Comparison of ENCODE assay signal across 22 cellular contexts in the genomic region with DNA sequence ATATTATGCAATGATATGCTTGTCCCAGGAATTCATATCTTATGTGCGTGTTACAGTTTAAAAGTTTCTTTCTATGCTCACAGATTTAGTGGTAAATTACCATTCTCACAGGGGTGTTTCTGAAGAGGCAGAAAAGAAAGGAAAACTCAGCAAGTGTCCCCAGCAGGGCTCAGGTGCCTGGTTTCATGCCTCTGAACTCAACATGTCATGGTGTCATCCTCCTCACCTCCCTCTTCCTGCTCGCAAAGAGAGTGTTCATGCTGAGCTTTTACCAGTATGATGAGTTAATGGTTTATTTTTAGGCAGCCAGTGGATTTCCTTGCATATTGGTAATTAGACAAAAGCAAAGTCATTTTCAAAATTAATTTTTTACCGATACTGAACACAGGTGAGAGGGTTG.
DNase-seq lines count a peak whose midpoint lies in the region; ATAC-seq and TF ChIP-seq lines count a peak whose summit lies in the region.
"Had no signal": no experiment of that assay in that cellular context is flagged by ENCODE, and none has a peak within 500 bp of the region (broad histone marks: within the 10 kb centered on the region; RNA-seq: fewer than 3 reads in every experiment).

No MANE protein-coding gene starts in this region.

- no peaks in the 10 kb centered on the region for H4K20me1 ChIP-seq in OCI-LY7 (ENCODE audit: insufficient read depth, low read length)

- ATAC-seq in GM21717 (IDR thresholded peaks at IDR 0.05; ENCODE audit: unreplicated experiment), result no peak
- ATAC-seq: activated T-cell treated with anti-CD3 and anti-CD28 coated beads, Interleukin-2, amount 50 U/mL, for 4 hours; effector memory CD8-positive, alpha-beta T cell had no signal

- H3K27me3 ChIP-seq in breast epithelium (no peaks in the 10 kb centered on the region), right atrium auricular region (no peaks in the 10 kb centered on the region)

- H2AFZ ChIP-seq in OCI-LY7 (ENCODE audit: low read length), result no peak overlapping the region

- H3K36me3 ChIP-seq in breast epithelium, result no peaks in the 10 kb centered on the region
- no peaks in the 10 kb centered on the region for H3K36me3 ChIP-seq in right atrium auricular region
- H3K36me3 ChIP-seq in OCI-LY7 (ENCODE audit: insufficient read depth, low read length), result no peaks in the 10 kb centered on the region
- H3K36me3 ChIP-seq: prostate gland had no signal

- POLR2A ChIA-PET in MCF 10A (lab: Yijun Ruan, JAX) (interaction anchor here (0.5 to 1.5 kb wide), 5 partner anchors 10 to 388 kb away, joined by 3 to 8 read pairs (median 3); no protein-coding TSS in a partner anchor), OCI-LY7 (lab: Charles Lee) (interaction anchor here (0.5 to 0.8 kb wide), 8 partner anchors 10 to 530 kb away, joined by 3 to 5 read pairs (median 4); no protein-coding TSS in a partner anchor)

- H3K4me3 Mint-ChIP-seq in MCF 10A (ENCODE audit: unreplicated experiment), result no peak overlapping the region
- no peak overlapping the region for H3K4me3 Mint-ChIP-seq in activated naive CD4-positive, alpha-beta T cell treated with anti-CD3 and anti-CD28 coated beads for 36 hours
- H3K4me3 Mint-ChIP-seq: activated naive CD4-positive, alpha-beta T cell treated with anti-CD3 and anti-CD28 coated beads, Interleukin-2, amount 10 ng/mL, durations not matched to agents 7 days and 5 days; activated T-cell treated with anti-CD3 and anti-CD28 coated beads, Interleukin-2, amount 50 U/mL, for 4 hours; effector memory CD8-positive, alpha-beta T cell; nephron progenitor cell had no signal

- TF ChIP-seq CTCF in MCF 10A (IDR thresholded peaks at IDR 0.05; ENCODE audit: unreplicated experiment), result no peak
- no peak for TF ChIP-seq CTCF in breast epithelium (IDR thresholded peaks at IDR 0.05)
- no peak for TF ChIP-seq CTCF in VCaP (conservative IDR thresholded peaks at IDR 0.05)
- no peak for TF ChIP-seq CTCF in right atrium auricular region (IDR thresholded peaks at IDR 0.05)
- TF ChIP-seq CTCF in OCI-LY7 (conservative IDR thresholded peaks at IDR 0.05; ENCODE audit: low read length), result no peak

- no peaks in the 10 kb centered on the region for H3K9me2 ChIP-seq in OCI-LY7 (ENCODE audit: insufficient read depth, low read length)

- intact Hi-C loops in MCF 10A (cut with micrococcal nuclease), result no loop called here
- intact Hi-C loops in breast epithelium (cut with DNase I; ENCODE audit: low total_unique reads), result no loop called here
- intact Hi-C loops in OCI-LY7 (cut with micrococcal nuclease; ENCODE audit: unreplicated experiment), result no loop called here
- intact Hi-C loops in activated naive CD4-positive, alpha-beta T cell treated with anti-CD3 and anti-CD28 coated beads for 36 hours (cut with micrococcal nuclease), result no loop called here

- peaks cover 25% of the 10 kb centered on the region for H3K4me1 Mint-ChIP-seq in MCF 10A (ENCODE audit: insufficient read depth, unreplicated experiment)
- H3K4me1 Mint-ChIP-seq in activated naive CD4-positive, alpha-beta T cell treated with anti-CD3 and anti-CD28 coated beads for 36 hours (ENCODE audit: low read depth), result no peaks in the 10 kb centered on the region
- H3K4me1 Mint-ChIP-seq: activated naive CD4-positive, alpha-beta T cell treated with anti-CD3 and anti-CD28 coated beads, Interleukin-2, amount 10 ng/mL, durations not matched to agents 7 days and 5 days had no signal

- TF ChIP-seq POLR2A in breast epithelium (IDR thresholded peaks at IDR 0.05), result no peak

- H3K27me3 Mint-ChIP-seq in MCF 10A (ENCODE audit: insufficient read depth, unreplicated experiment), result no peaks in the 10 kb centered on the region
- H3K27me3 Mint-ChIP-seq in activated naive CD4-positive, alpha-beta T cell treated with anti-CD3 and anti-CD28 coated beads for 36 hours (ENCODE audit: low read depth), result no peaks in the 10 kb centered on the region
- H3K27me3 Mint-ChIP-seq: activated naive CD4-positive, alpha-beta T cell treated with anti-CD3 and anti-CD28 coated beads, Interleukin-2, amount 10 ng/mL, durations not matched to agents 7 days and 5 days; effector memory CD8-positive, alpha-beta T cell had no signal

- H3K4me1 ChIP-seq in breast epithelium (no peaks in the 10 kb centered on the region), right atrium auricular region (peaks cover 0 to 10% of the 10 kb centered on the region in 2 donors), OCI-LY7 (ENCODE audit: insufficient read depth, low read length, poor library complexity, severe bottlenecking) (peaks cover 4% of the 10 kb centered on the region)
- H3K4me1 ChIP-seq: prostate gland had no signal

- peak overlapping the region; percentile 54 for H3K27ac Mint-ChIP-seq in MCF 10A (ENCODE audit: low read depth, unreplicated experiment)
- H3K27ac Mint-ChIP-seq in activated naive CD4-positive, alpha-beta T cell treated with anti-CD3 and anti-CD28 coated beads for 36 hours, result no peak overlapping the region
- H3K27ac Mint-ChIP-seq: activated naive CD4-positive, alpha-beta T cell treated with anti-CD3 and anti-CD28 coated beads, Interleukin-2, amount 10 ng/mL, durations not matched to agents 7 days and 5 days; effector memory CD8-positive, alpha-beta T cell; nephron progenitor cell had no signal

- no peak for DNase-seq in MCF 10A (ENCODE audit: unreplicated experiment)
- DNase-seq in breast epithelium (ENCODE audit: low spot score in 2 of 2), result no peak
- no peak for DNase-seq in right atrium auricular region (ENCODE audit: low spot score)
- DNase-seq in OCI-LY7 (ENCODE audit: low spot score), result no peak
- no peak for DNase-seq in SKM-1 (lab: John Stamatoyannopoulos, UW; ENCODE audit: unreplicated experiment)
- no peak for DNase-seq in activated naive CD4-positive, alpha-beta T cell treated with anti-CD3 and anti-CD28 coated beads for 36 hours
- DNase-seq: activated naive CD4-positive, alpha-beta T cell treated with anti-CD3 and anti-CD28 coated beads, Interleukin-2, amount 10 ng/mL, durations not matched to agents 7 days and 5 days; activated T-cell treated with anti-CD3 and anti-CD28 coated beads, Interleukin-2, amount 50 U/mL, for 4 hours; anterior cingulate cortex; DMS 273 treated with DMSO at 0.1 percent for 48 hours; effector memory CD8-positive, alpha-beta T cell; islet precursor cell; KBM-7; NCI-H2029 treated with DMSO at 0.1 percent for 48 hours; NCI-H526 treated with DMSO at 0.1 percent for 48 hours; nephron progenitor cell; OCI-M1; stimulated activated CD4-positive, alpha-beta T cell treated with anti-CD3 and anti-CD28 coated beads, Interleukin-4, amount 100 ng/mL, for 24 hours had no signal

- no peak overlapping the region for H3K4me2 ChIP-seq in OCI-LY7 (ENCODE audit: low read length)

- H3K27ac ChIP-seq in breast epithelium (no peak overlapping the region), VCaP (peak overlapping the region; percentile 42), right atrium auricular region (peak overlapping the region; percentile 4 to 40), OCI-LY7 (ENCODE audit: low read depth, low read length, poor library complexity, severe bottlenecking) (no peak overlapping the region)
- H3K27ac ChIP-seq: C4-2B, prostate gland had no signal

- no peaks in the 10 kb centered on the region for H3K36me3 Mint-ChIP-seq in MCF 10A (ENCODE audit: insufficient read depth, unreplicated experiment)
- H3K36me3 Mint-ChIP-seq in activated naive CD4-positive, alpha-beta T cell treated with anti-CD3 and anti-CD28 coated beads for 36 hours (ENCODE audit: low read depth), result no peaks in the 10 kb centered on the region
- H3K36me3 Mint-ChIP-seq: activated naive CD4-positive, alpha-beta T cell treated with anti-CD3 and anti-CD28 coated beads, Interleukin-2, amount 10 ng/mL, durations not matched to agents 7 days and 5 days had no signal

- no peaks in the 10 kb centered on the region for H3K9me3 ChIP-seq in breast epithelium
- H3K9me3 ChIP-seq in right atrium auricular region, result no peaks in the 10 kb centered on the region
- H3K9me3 ChIP-seq in OCI-LY7 (ENCODE audit: low read length), result no peaks in the 10 kb centered on the region
- H3K9me3 ChIP-seq: prostate gland had no signal

- H3K79me2 ChIP-seq in OCI-LY7 (ENCODE audit: insufficient read depth, low read depth, low read length), result no peaks in the 10 kb centered on the region

- no TSS peak for BruUV-seq in MCF 10A (replicated peaks; lab: Mats Ljungman, UMichigan)
- BruUV-seq in OCI-LY7 (replicated peaks; lab: Mats Ljungman, UMichigan), result no TSS peak

- CTCF ChIA-PET in MCF 10A (lab: Yijun Ruan, JAX) (interaction anchor here (0.8 kb wide), 1 partner anchor 172 kb away, joined by 3 read pairs; no protein-coding TSS in a partner anchor), OCI-LY7 (lab: Charles Lee; ENCODE audit: unreplicated experiment) (interaction anchor here (1.2 kb wide), 1 partner anchor 14 kb away, joined by 3 read pairs; no protein-coding TSS in a partner anchor)
- CTCF ChIA-PET in activated naive CD4-positive, alpha-beta T cell treated with anti-CD3 and anti-CD28 coated beads for 36 hours (lab: Charles Lee), result no interaction called here

- H3K9me3 Mint-ChIP-seq in MCF 10A (ENCODE audit: unreplicated experiment), result no peaks in the 10 kb centered on the region
- no peaks in the 10 kb centered on the region for H3K9me3 Mint-ChIP-seq in activated naive CD4-positive, alpha-beta T cell treated with anti-CD3 and anti-CD28 coated beads for 36 hours
- H3K9me3 Mint-ChIP-seq: activated naive CD4-positive, alpha-beta T cell treated with anti-CD3 and anti-CD28 coated beads, Interleukin-2, amount 10 ng/mL, durations not matched to agents 7 days and 5 days; activated T-cell treated with anti-CD3 and anti-CD28 coated beads, Interleukin-2, amount 50 U/mL, for 4 hours; effector memory CD8-positive, alpha-beta T cell; nephron progenitor cell had no signal

- H3K4me3 ChIP-seq in breast epithelium, result no peak overlapping the region
- no peak overlapping the region for H3K4me3 ChIP-seq in right atrium auricular region
- H3K4me3 ChIP-seq in OCI-LY7 (ENCODE audit: low read depth, low read length, poor library complexity, severe bottlenecking), result no peak overlapping the region
- H3K4me3 ChIP-seq: prostate gland had no signal

Comparison
In these comparisons a context has a peak if more than half of its experiments do, and no peak if none do; other contexts are left out.
1. H3K27ac ChIP-seq: peak in VCaP (single experiment) and right atrium auricular region (2 of 2); none in breast epithelium (0 of 2) and OCI-LY7 (single experiment).